Comparison of ENCODE assay signal across 18 cellular contexts in the genomic region with DNA sequence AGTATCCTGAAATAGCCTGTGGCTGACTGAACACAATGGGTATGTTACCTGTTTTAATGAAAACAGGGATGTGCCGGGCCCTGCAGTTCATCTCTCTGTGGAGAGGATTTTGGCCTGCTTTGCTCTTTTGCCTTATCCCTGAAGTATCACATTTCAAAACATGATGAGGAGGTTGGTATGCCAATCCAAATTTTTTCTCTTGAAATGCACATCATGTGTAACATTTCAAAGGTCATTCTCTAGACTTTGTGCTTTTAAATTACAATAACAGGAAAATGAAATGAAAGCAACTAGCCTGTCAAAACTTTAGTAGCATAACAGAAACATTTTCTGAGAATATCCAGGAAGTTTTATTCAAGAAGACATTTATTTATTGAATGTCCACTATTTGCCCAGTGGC.
A peak's percentile ranks its signal among the peaks of the same experiment; 100 is the strongest.
DNase-seq lines count a peak whose midpoint lies in the region; ATAC-seq, FAIRE-seq and TF ChIP-seq lines count a peak whose summit lies in the region.
"Had no signal": no experiment of that assay in that cellular context is flagged by ENCODE, and none has a peak within 500 bp of the region (broad histone marks: within the 10 kb centered on the region; RNA-seq: fewer than 3 reads in every experiment).

No MANE protein-coding gene starts in this region.

- H3K4me3 ChIP-seq in SK-N-SH (ENCODE audit: low read depth in 2 of 2, low read length in 1 of 2) (no peak overlapping the region), endothelial cell of umbilical vein (replicated peaks in 1 of 3; ENCODE audit: insufficient read depth in 1 of 3, low read depth in 1 of 3, low read length in 3 of 3) (no peak overlapping the region), HepG2 (replicated peaks in 1 of 3; ENCODE audit: insufficient read depth in 1 of 3, low read depth in 2 of 3, low read length in 3 of 3) (no peak overlapping the region; a peak in 1 of 6 replicates), SJCRH30 (no peak overlapping the region)
- H3K4me3 ChIP-seq: BLaER1 had no signal

- H2AFZ ChIP-seq in SK-N-SH (ENCODE audit: low read depth) (no peak overlapping the region), endothelial cell of umbilical vein (ENCODE audit: low read depth, low read length) (no peak overlapping the region), HepG2 (ENCODE audit: low read length) (no peak overlapping the region)

- no peaks in the 10 kb centered on the region for H3K79me2 ChIP-seq in SK-N-SH (ENCODE audit: insufficient read depth)
- no peaks in the 10 kb centered on the region for H3K79me2 ChIP-seq in endothelial cell of umbilical vein (ENCODE audit: control insufficient read depth, insufficient read depth, low read length)
- no peaks in the 10 kb centered on the region for H3K79me2 ChIP-seq in HepG2 (ENCODE audit: insufficient read depth, low read length)

- no peak for DNase-seq in SK-N-SH
- peak; percentile 82 for DNase-seq in endothelial cell of umbilical vein (ENCODE audit: low read depth, low spot score)
- DNase-seq in HepG2 (ENCODE audit: low spot score): peak; percentile 21
- peak; percentile 29 for DNase-seq in pulmonary artery endothelial cell (ENCODE audit: low read depth, low spot score)
- DNase-seq in SJCRH30: no peak
- no peak for DNase-seq in activated naive CD4-positive, alpha-beta T cell treated with anti-CD3 and anti-CD28 coated beads, Interleukin-2, amount 50 U/mL, for 16 hours
- DNase-seq: 8988T; CD4-positive, alpha-beta memory T cell; DMS153; DMS79; GDM1; H9 had no signal

- H3K9me1 ChIP-seq in endothelial cell of umbilical vein (replicated peaks; ENCODE audit: control insufficient read depth, extremely low read depth, insufficient read depth, low read length): no peaks in the 10 kb centered on the region

- POLR2A ChIA-PET in SK-N-SH (lab: Yijun Ruan, JAX) (no interaction called here), endothelial cell of umbilical vein (lab: Charles Lee) (no interaction called here), HepG2 (lab: Yijun Ruan, JAX) (no interaction called here)

- H3K9me3 ChIP-seq in SK-N-SH (peaks cover 10% of the 10 kb centered on the region; the same call in 1 of the 2 replicates), endothelial cell of umbilical vein (replicated peaks; ENCODE audit: control insufficient read depth, insufficient read depth, low read length) (peaks cover 5% of the 10 kb centered on the region), HepG2 (ENCODE audit: low read length) (no peaks in the 10 kb centered on the region), SJCRH30 (replicated peaks) (no peaks in the 10 kb centered on the region)

- CTCF ChIA-PET in SK-N-SH (lab: Yijun Ruan, JAX) (interaction anchor here (1.4 kb wide), 1 partner anchor 8 kb away, joined by 3 read pairs; no protein-coding TSS in a partner anchor), endothelial cell of umbilical vein (lab: Charles Lee) (interaction anchor here (0.8 to 1.3 kb wide), 4 partner anchors 9 to 226 kb away, joined by 3 to 5 read pairs (median 3); no protein-coding TSS in a partner anchor), HepG2 (lab: Yijun Ruan, JAX; ENCODE audit: low intra/inter-chr PET ratio, low total read pairs) (no interaction called here)

- H3K9me2 ChIP-seq in SK-N-SH: no peaks in the 10 kb centered on the region

- H3K27me3 ChIP-seq in SK-N-SH (ENCODE audit: insufficient read depth): no peaks in the 10 kb centered on the region
- no peaks in the 10 kb centered on the region for H3K27me3 ChIP-seq in endothelial cell of umbilical vein (ENCODE audit: control insufficient read depth in 2 of 2, insufficient read depth in 2 of 2, low read length in 2 of 2)
- no peaks in the 10 kb centered on the region for H3K27me3 ChIP-seq in HepG2 (ENCODE audit: control insufficient read depth in 1 of 2, insufficient read depth in 2 of 2, low read length in 2 of 2)
- H3K27me3 ChIP-seq in SJCRH30: no peaks in the 10 kb centered on the region; the same call in 1 of the 2 replicates
- H3K27me3 ChIP-seq: BLaER1 had no signal

- 79% methylated on average over 1 of the region's 1 CpG for WGBS in SK-N-SH (ENCODE audit: low lambda C conversion rate)
- WGBS in HepG2 (ENCODE audit: low lambda C conversion rate): 5% methylated on average over 1 of the region's 1 CpG

- no peaks in the 10 kb centered on the region for H3F3A ChIP-seq in SK-N-SH (replicated peaks; ENCODE audit: insufficient read depth)

- H4K20me1 ChIP-seq in SK-N-SH (ENCODE audit: insufficient read depth) (no peaks in the 10 kb centered on the region), endothelial cell of umbilical vein (replicated peaks; ENCODE audit: control insufficient read depth, extremely low read depth, insufficient read depth, low read length) (no peaks in the 10 kb centered on the region), HepG2 (ENCODE audit: insufficient read depth, low read length) (no peaks in the 10 kb centered on the region)
- H4K20me1 ChIP-seq: BLaER1 had no signal

- H3K9ac ChIP-seq in SK-N-SH (no peak overlapping the region), endothelial cell of umbilical vein (replicated peaks; ENCODE audit: extremely low read depth, insufficient read depth, low read length) (no peak overlapping the region), HepG2 (ENCODE audit: insufficient read depth, low read depth, low read length) (no peak overlapping the region)
- H3K9ac ChIP-seq: BLaER1 had no signal

- BruUV-seq in endothelial cell of umbilical vein (replicated peaks; lab: Mats Ljungman, UMichigan): no TSS peak
- BruUV-seq in HepG2 (replicated peaks; lab: Mats Ljungman, UMichigan): no TSS peak

- dilution Hi-C loops in endothelial cell of umbilical vein (cut with MboI; ENCODE audit: extremely low pct_ligation_motif_present, low sequenced_read_pairs): no loop called here

- FAIRE-seq in endothelial cell of umbilical vein (lab: Jason Lieb, UNC): no peak
- no peak for FAIRE-seq in HepG2 (lab: Jason Lieb, UNC)
- FAIRE-seq: GM12892, GM18507, H1 had no signal

- TF ChIP-seq POLR2A in endothelial cell of umbilical vein (IDR thresholded peaks at IDR 0.05; ENCODE audit: low read depth, low read length) (no peak), HepG2 (IDR thresholded peaks at IDR 0.05; ENCODE audit: insufficient read depth in 1 of 2, low read depth in 2 of 2, low read length in 2 of 2) (no peak)

- TF ChIP-seq EP300 in SK-N-SH (IDR thresholded peaks at IDR 0.05; ENCODE audit: borderline replicate concordance in 1 of 2, low read depth in 1 of 2, low read length in 1 of 2) (no peak), HepG2 (IDR thresholded peaks at IDR 0.05; ENCODE audit: low read depth in 2 of 2, low read length in 2 of 2) (no peak), HepG2 (CRISPR knock-in tag; IDR thresholded peaks at IDR 0.05; ENCODE audit: borderline replicate concordance) (no peak)

- TF ChIP-seq RAD21 in SK-N-SH (IDR thresholded peaks at IDR 0.05; ENCODE audit: low read length) (no peak), HepG2 (CRISPR knock-in tag; IDR thresholded peaks at IDR 0.05) (no peak)

- TF ChIP-seq CTCF in SK-N-SH (IDR thresholded peaks at IDR 0.05) (no peak), endothelial cell of umbilical vein (IDR thresholded peaks at IDR 0.05; ENCODE audit: extremely low read depth in 1 of 2, insufficient read depth in 1 of 2, low read depth in 1 of 2, low read length in 2 of 2) (no peak), HepG2 (CRISPR knock-in tag; IDR thresholded peaks at IDR 0.05) (no peak)

- ATAC-seq in SK-N-SH treated with all-trans-retinoic acid at 6 μM for 48 hours (peak; percentile 43; the same call in 2 of the 3 replicates), HepG2 (peak; percentile 78), GM19023 (IDR thresholded peaks at IDR 0.05; ENCODE audit: unreplicated experiment) (no peak)

- H3K36me3 ChIP-seq in SK-N-SH (replicated peaks in 1 of 2; ENCODE audit: control insufficient read depth in 1 of 2, insufficient read depth in 2 of 2, low read length in 1 of 2): no peaks in the 10 kb centered on the region
- no peaks in the 10 kb centered on the region for H3K36me3 ChIP-seq in endothelial cell of umbilical vein (ENCODE audit: control insufficient read depth in 2 of 2, extremely low read depth in 1 of 2, insufficient read depth in 2 of 2, low read length in 2 of 2)
- no peaks in the 10 kb centered on the region for H3K36me3 ChIP-seq in HepG2 (replicated peaks in 1 of 2; ENCODE audit: control insufficient read depth in 1 of 2, insufficient read depth in 2 of 2, low read length in 2 of 2)
- H3K36me3 ChIP-seq in SJCRH30: no peaks in the 10 kb centered on the region
- H3K36me3 ChIP-seq: BLaER1 had no signal

- intact Hi-C loops in endothelial cell of umbilical vein (cut with micrococcal nuclease) (no loop called here), HepG2 (cut with micrococcal nuclease; ENCODE audit: unreplicated experiment) (no loop called here)

- in situ Hi-C loops in HepG2 (cut with HindIII; ENCODE audit: extremely low pct_ligation_motif_present, low pct_unique_long_range_greater_than_20kb): no loop called here

- H3K27ac ChIP-seq in SK-N-SH (ENCODE audit: low read depth in 2 of 2, low read length in 1 of 2) (no peak overlapping the region), endothelial cell of umbilical vein (ENCODE audit: insufficient read depth, low read depth, low read length) (no peak overlapping the region), HepG2 (ENCODE audit: extremely low read length, insufficient read depth, low read length) (no peak overlapping the region), SJCRH30 (no peak overlapping the region)
- H3K27ac ChIP-seq: BLaER1 had no signal

- no peaks in the 10 kb centered on the region for H3K4me1 ChIP-seq in SK-N-SH (ENCODE audit: control insufficient read depth in 1 of 2, insufficient read depth in 2 of 2, low read depth in 1 of 2, low read length in 1 of 2)
- H3K4me1 ChIP-seq in endothelial cell of umbilical vein (ENCODE audit: control insufficient read depth, extremely low read depth, insufficient read depth, low read length): peaks cover 8% of the 10 kb centered on the region
- H3K4me1 ChIP-seq in HepG2 (ENCODE audit: insufficient read depth, low read length): peaks cover 15% of the 10 kb centered on the region
- H3K4me1 ChIP-seq in SJCRH30: no peaks in the 10 kb centered on the region

- H3K4me2 ChIP-seq in SK-N-SH (no peak overlapping the region), endothelial cell of umbilical vein (ENCODE audit: insufficient read depth, low read length) (no peak overlapping the region), HepG2 (ENCODE audit: low read depth, low read length) (peak overlapping the region; percentile 26)
- H3K4me2 ChIP-seq: BLaER1 had no signal

TF ChIP-seq in SK-N-SH treated with all-trans-retinoic acid at 6 μM for 48 hours, 23 proteins besides CTCF, POLR2A, EP300 and RAD21 (continues in another document):
- TF ChIP-seq ISL1 (CRISPR knock-in tag; IDR thresholded peaks at IDR 0.05) (no peak), OSR1 (CRISPR knock-in tag; IDR thresholded peaks at IDR 0.05) (no peak)

TF ChIP-seq in SK-N-SH, 30 proteins besides CTCF, POLR2A, EP300 and RAD21 (continues in another document):
- no peak for TF ChIP-seq TCF12 (IDR thresholded peaks at IDR 0.05)
- TF ChIP-seq TAF1 (IDR thresholded peaks at IDR 0.05; ENCODE audit: borderline replicate concordance, low read depth, low read length): no peak

Comparison
In these comparisons a context has a peak if more than half of its experiments do, and no peak if none do; other contexts are left out.
1. DNase-seq: peak in endothelial cell of umbilical vein (single experiment), HepG2 (single experiment) and pulmonary artery endothelial cell (single experiment); none in SK-N-SH (single experiment), SJCRH30 (0 of 2) and activated naive CD4-positive, alpha-beta T cell treated with anti-CD3 and anti-CD28 coated beads, Interleukin-2, amount 50 U/mL, for 16 hours (single experiment).